In the genomic region with DNA sequence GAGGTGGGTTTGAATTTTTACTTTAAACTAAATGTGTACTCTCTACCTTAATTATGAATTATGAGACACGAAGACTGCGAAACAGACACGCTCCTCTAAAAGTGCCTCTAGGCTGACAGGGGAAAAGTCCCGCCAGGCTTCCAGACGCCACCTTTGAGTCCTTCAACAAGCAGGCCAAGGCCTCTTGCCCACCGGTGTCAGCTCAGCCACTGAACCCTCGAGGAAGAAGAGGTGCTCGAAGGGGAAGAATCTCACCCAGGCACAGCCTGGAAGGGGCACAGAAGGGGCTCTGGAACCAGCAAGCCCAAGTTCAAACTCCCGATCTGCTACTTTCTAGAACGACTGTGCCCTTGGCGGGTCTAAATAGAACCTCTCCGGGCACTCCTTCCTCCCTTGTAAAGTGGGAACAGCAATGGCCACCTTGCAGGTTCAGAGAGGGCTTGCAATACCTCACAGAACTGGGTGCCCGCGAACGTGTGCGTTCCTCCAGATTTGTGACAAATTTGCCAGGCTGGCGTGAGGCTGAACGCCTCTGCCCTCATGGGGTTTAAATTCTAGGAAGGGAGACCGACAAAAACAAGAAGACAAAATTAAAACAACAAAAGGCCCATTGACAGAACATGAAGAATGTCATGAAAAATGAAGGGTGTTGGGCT, we compare ENCODE assay signal across 8 cellular contexts.
DNase-seq lines count a peak whose midpoint lies in the region; ATAC-seq and TF ChIP-seq lines count a peak whose summit lies in the region.

No MANE protein-coding gene starts in this region.

- H3K27ac ChIP-seq in left lung (peak overlapping the region; percentile 77 to 87), substantia nigra (ENCODE audit: low read depth, low read length, poor library complexity, severe bottlenecking) (peak overlapping the region; percentile 53)

- H3K4me3 ChIP-seq in left lung = peak overlapping the region; percentile 48 to 78

- intact Hi-C loops in activated CD4-positive, alpha-beta T cell treated with anti-CD3 and anti-CD28 coated beads for 36 hours (cut with DNase I, micrococcal nuclease) = loop anchor here in 1 of 2 experiments (1.0 to 10.0 kb wide), 2 partner anchors 42 to 331 kb away; no protein-coding TSS in a partner anchor
- intact Hi-C loops in left lung (cut with DNase I) = no loop called here

- ATAC-seq in activated CD4-positive, alpha-beta T cell treated with anti-CD3 and anti-CD28 coated beads for 36 hours = no peak
- ATAC-seq in activated naive CD8-positive, alpha-beta T cell treated with anti-CD3 and anti-CD28 coated beads, Interleukin-2, amount 50 U/mL, for 24 hours = no peak
- ATAC-seq in left lung (no peak), HG02840 (IDR thresholded peaks at IDR 0.05; ENCODE audit: low FRiP score, unreplicated experiment) (no peak)

- H3K36me3 Mint-ChIP-seq in activated CD4-positive, alpha-beta T cell treated with anti-CD3 and anti-CD28 coated beads for 36 hours (ENCODE audit: low read depth) = no peaks in the 10 kb centered on the region
- peaks cover 2% of the 10 kb centered on the region for H3K36me3 Mint-ChIP-seq in activated naive CD8-positive, alpha-beta T cell treated with anti-CD3 and anti-CD28 coated beads, Interleukin-2, amount 50 U/mL, for 24 hours (ENCODE audit: low read depth)

- no peaks in the 10 kb centered on the region for H3K27me3 ChIP-seq in left lung

- TF ChIP-seq CTCF in left lung (IDR thresholded peaks at IDR 0.05) = no peak

- no peaks in the 10 kb centered on the region for H3K9me3 Mint-ChIP-seq in activated CD4-positive, alpha-beta T cell treated with anti-CD3 and anti-CD28 coated beads for 36 hours (ENCODE audit: low read depth)
- H3K9me3 Mint-ChIP-seq in activated naive CD8-positive, alpha-beta T cell treated with anti-CD3 and anti-CD28 coated beads, Interleukin-2, amount 50 U/mL, for 24 hours = no peaks in the 10 kb centered on the region

- POLR2A ChIA-PET in activated CD4-positive, alpha-beta T cell treated with anti-CD3 and anti-CD28 coated beads for 36 hours (lab: Charles Lee) = no interaction called here

- no peaks in the 10 kb centered on the region for H3K27me3 Mint-ChIP-seq in activated CD4-positive, alpha-beta T cell treated with anti-CD3 and anti-CD28 coated beads for 36 hours
- H3K27me3 Mint-ChIP-seq in activated naive CD8-positive, alpha-beta T cell treated with anti-CD3 and anti-CD28 coated beads, Interleukin-2, amount 50 U/mL, for 24 hours = peaks cover 2% of the 10 kb centered on the region

- H3K4me1 ChIP-seq in left lung = peaks cover 17 to 47% of the 10 kb centered on the region in 2 donors

- peak overlapping the region; percentile 67 for H3K4me3 Mint-ChIP-seq in activated CD4-positive, alpha-beta T cell treated with anti-CD3 and anti-CD28 coated beads for 36 hours
- peak overlapping the region; percentile 72 for H3K4me3 Mint-ChIP-seq in activated naive CD8-positive, alpha-beta T cell treated with anti-CD3 and anti-CD28 coated beads, Interleukin-2, amount 50 U/mL, for 24 hours

- H3K36me3 ChIP-seq in left lung = no peaks in the 10 kb centered on the region

- DNase-seq in activated CD4-positive, alpha-beta T cell treated with anti-CD3 and anti-CD28 coated beads for 36 hours = no peak
- no peak for DNase-seq in activated CD4-positive, alpha-beta T cell treated with anti-CD3 and anti-CD28 coated beads, Interleukin-2, amount 50 U/mL, for 1 hour
- no peak for DNase-seq in activated naive CD8-positive, alpha-beta T cell treated with anti-CD3 and anti-CD28 coated beads, Interleukin-2, amount 50 U/mL, for 24 hours
- DNase-seq in left lung (no peak), substantia nigra (lab: John Stamatoyannopoulos, UW) (no peak)
- DNase-seq in effector CD8-positive, alpha-beta T cell (lab: John Stamatoyannopoulos, UW) = no peak
- DNase-seq in stimulated activated CD8-positive, alpha-beta memory T cell treated with anti-CD3 and anti-CD28 coated beads, Interleukin-4, amount 100 ng/mL, for 48 hours = no peak

- H3K9me3 ChIP-seq in left lung = no peaks in the 10 kb centered on the region

- H3K27ac Mint-ChIP-seq in activated CD4-positive, alpha-beta T cell treated with anti-CD3 and anti-CD28 coated beads for 36 hours = peak overlapping the region; percentile 58
- peak overlapping the region; percentile 71 for H3K27ac Mint-ChIP-seq in activated naive CD8-positive, alpha-beta T cell treated with anti-CD3 and anti-CD28 coated beads, Interleukin-2, amount 50 U/mL, for 24 hours

- CTCF ChIA-PET in activated CD4-positive, alpha-beta T cell treated with anti-CD3 and anti-CD28 coated beads for 36 hours (lab: Charles Lee) = interaction anchor here (0.6 kb wide), 1 partner anchor 112 kb away, joined by 3 read pairs; no protein-coding TSS in a partner anchor

- H3K4me1 Mint-ChIP-seq in activated CD4-positive, alpha-beta T cell treated with anti-CD3 and anti-CD28 coated beads for 36 hours = peaks cover 25% of the 10 kb centered on the region
- H3K4me1 Mint-ChIP-seq in activated naive CD8-positive, alpha-beta T cell treated with anti-CD3 and anti-CD28 coated beads, Interleukin-2, amount 50 U/mL, for 24 hours = peaks cover 35% of the 10 kb centered on the region
